8 cellular contexts compared by ENCODE assay signal in genomic region chr7:2560175-2560695, GRCh38. TPM values are rescaled to one million over a fixed set of nuclear protein-coding genes. Genes with fewer than 3 reads are reported as not detected.
DNase-seq lines count a peak whose midpoint lies in the region; ATAC-seq lines count a peak whose summit lies in the region.

No MANE protein-coding gene starts in this region.

- H3K9me3 ChIP-seq in MG63 = no peaks in the 10 kb centered on the region

- H3K36me3 ChIP-seq in MG63 = 0 out of 2 replicates have a peak, but pooled peaks cover 2% of the 10 kb centered on the region

- no peaks in the 10 kb centered on the region for H3K9me3 Mint-ChIP-seq in dendritic cell treated with granulocyte-macrophage colony-stimulating factor and Interleukin-4, amounts not matched to agents 40 ng/mL and 50 ng/mL, for 4 days

- H3K27me3 ChIP-seq in MG63 = no peaks in the 10 kb centered on the region

- intact Hi-C loops in dendritic cell treated with granulocyte-macrophage colony-stimulating factor and Interleukin-4, amounts not matched to agents 40 ng/mL and 50 ng/mL, for 4 days (cut with micrococcal nuclease) = no loop called here
- intact Hi-C loops in posterior vena cava (cut with DNase I) = no loop called here

- H3K4me1 Mint-ChIP-seq in dendritic cell treated with granulocyte-macrophage colony-stimulating factor and Interleukin-4, amounts not matched to agents 40 ng/mL and 50 ng/mL, for 4 days (ENCODE audit: low read depth) = peaks cover 40% of the 10 kb centered on the region

- peak overlapping the region; percentile 76 for H3K27ac Mint-ChIP-seq in dendritic cell treated with granulocyte-macrophage colony-stimulating factor and Interleukin-4, amounts not matched to agents 40 ng/mL and 50 ng/mL, for 4 days

- H3K36me3 Mint-ChIP-seq in dendritic cell treated with granulocyte-macrophage colony-stimulating factor and Interleukin-4, amounts not matched to agents 40 ng/mL and 50 ng/mL, for 4 days (ENCODE audit: low read depth) = peaks cover 12% of the 10 kb centered on the region

- peak; percentile 47 for DNase-seq in DMS114 treated with DMSO at 0.1 percent for 48 hours (lab: John Stamatoyannopoulos, UW; ENCODE audit: unreplicated experiment)
- no peak for DNase-seq in MG63
- DNase-seq in posterior vena cava (ENCODE audit: low spot score) = peak; percentile 40
- DNase-seq in stimulated activated naive CD4-positive, alpha-beta T cell (lab: John Stamatoyannopoulos, UW) = no peak
- DNase-seq in effector CD4-positive, alpha-beta T cell = no peak

- ATAC-seq in GM21737 (IDR thresholded peaks at IDR 0.05; ENCODE audit: unreplicated experiment) = no peak
- no peak for ATAC-seq in GM21381 (IDR thresholded peaks at IDR 0.05; ENCODE audit: unreplicated experiment)

- no peaks in the 10 kb centered on the region for H3K27me3 Mint-ChIP-seq in dendritic cell treated with granulocyte-macrophage colony-stimulating factor and Interleukin-4, amounts not matched to agents 40 ng/mL and 50 ng/mL, for 4 days

- H3K4me3 ChIP-seq in MG63 = peak overlapping the region; percentile 79

- peak overlapping the region; percentile 85 for H3K4me3 Mint-ChIP-seq in dendritic cell treated with granulocyte-macrophage colony-stimulating factor and Interleukin-4, amounts not matched to agents 40 ng/mL and 50 ng/mL, for 4 days

RNA-seq across cellular contexts. Expression of gene IQCE, which starts 1.5 kb away (rescaled TPM):
- 8.6 and 18.2 TPM in 2 replicates for total RNA-seq in MG63 (2014; rRNA removed; shearing (Covaris generic); ENCODE audit: low replicate concordance)
- 10 to 100 TPM; 14.6 to 19.1 TPM for total RNA-seq in posterior vena cava

RNA-seq across cellular contexts. Expression of gene BRAT1, which starts 4.9 kb away (rescaled TPM):
- 43.2 and 59.7 TPM in 2 replicates for total RNA-seq in MG63 (2014; rRNA removed; shearing (Covaris generic); ENCODE audit: low replicate concordance)
- total RNA-seq in posterior vena cava = 10 to 100 TPM; 16.3 to 17.2 TPM

RNA-seq across cellular contexts. Expression of gene LFNG, which starts 40.7 kb away (rescaled TPM):
- 2.9 and 6.0 TPM in 2 replicates for total RNA-seq in MG63 (2014; rRNA removed; shearing (Covaris generic); ENCODE audit: low replicate concordance)
- 10 to 100 TPM; 15.2 to 16.5 TPM for total RNA-seq in posterior vena cava

Comparison
In these comparisons a context has a peak if more than half of its experiments do, and no peak if none do; other contexts are left out.
1. DNase-seq: peak in DMS114 treated with DMSO at 0.1 percent for 48 hours (single experiment) and posterior vena cava (single experiment); none in MG63 (single experiment), stimulated activated naive CD4-positive, alpha-beta T cell (0 of 6) and effector CD4-positive, alpha-beta T cell (single experiment).